23 cellular contexts compared by ENCODE assay signal in the genomic region with DNA sequence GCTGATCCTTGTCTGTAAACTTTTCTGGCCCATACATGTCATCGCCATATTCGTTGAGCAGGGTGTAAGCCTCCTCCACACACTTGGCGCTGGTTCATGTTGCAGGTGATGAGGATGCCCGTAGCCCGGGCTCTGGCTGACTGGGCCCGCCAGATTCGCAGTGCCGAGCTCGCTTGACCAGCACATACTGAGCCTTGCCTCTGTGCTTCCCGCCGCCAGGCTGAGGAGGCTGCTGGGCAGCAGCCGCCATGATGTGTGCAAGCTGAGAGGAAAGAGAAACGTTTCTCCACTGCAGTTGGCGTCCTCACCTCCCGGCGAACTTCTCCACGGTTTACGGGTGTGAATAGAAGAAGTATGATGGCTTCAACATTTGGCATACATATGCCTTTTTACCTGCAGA.
A peak's percentile ranks its signal among the peaks of the same experiment; 100 is the strongest.
DNase-seq lines count a peak whose midpoint lies in the region; ATAC-seq, FAIRE-seq and TF ChIP-seq lines count a peak whose summit lies in the region.
"Had no signal": no experiment of that assay in that cellular context is flagged by ENCODE, and none has a peak within 500 bp of the region (broad histone marks: within the 10 kb centered on the region; RNA-seq: fewer than 3 reads in every experiment).

No MANE protein-coding gene starts in this region.

- CTCF ChIA-PET in Panc1 (lab: Charles Lee), result no interaction called here
- CTCF ChIA-PET in H1 (lab: Charles Lee; ENCODE audit: partially characterized antibody), result no interaction called here

- no peak for DNase-seq in GM23338 (ENCODE audit: low spot score)
- DNase-seq in Panc1 (ENCODE audit: low read depth, low spot score), result no peak
- no peak for DNase-seq in H1 (ENCODE audit: low read depth in 1 of 2, low spot score in 2 of 2)
- peak; percentile 13 for DNase-seq in osteoblast (ENCODE audit: insufficient read length, low spot score, missing footprints)
- DNase-seq in KBM-7, result no peak
- no peak for DNase-seq in activated CD4-positive, alpha-beta T cell treated with anti-CD3 and anti-CD28 coated beads for 4 hours
- DNase-seq in ascending aorta (ENCODE audit: low spot score in 2 of 2), result no peak
- DNase-seq in left colon, result no peak
- DNase-seq: AML-193; Caco-2; Calu3; CD4-positive, alpha-beta T cell; CD8-positive, alpha-beta T cell; DMS79 treated with DMSO at 0.1 percent for 48 hours; GF-D8 had no signal

- H3F3A ChIP-seq in GM23338 (replicated peaks; ENCODE audit: low read depth), result no peaks in the 10 kb centered on the region

- ATAC-seq in GM23338 (no peak), Panc1 (no peak), left colon (no peak)
- ATAC-seq: A549; CD8-positive, alpha-beta T cell had no signal

- no peak for TF ChIP-seq POLR2A in H1 (IDR thresholded peaks at IDR 0.05; ENCODE audit: control extremely low read depth in 1 of 2, low read depth in 2 of 2, low read length in 2 of 2)

- H4K20me1 ChIP-seq in GM23338 (replicated peaks; ENCODE audit: insufficient read depth) (no peaks in the 10 kb centered on the region), H1 (replicated peaks in 1 of 2; ENCODE audit: control insufficient read depth in 1 of 2, insufficient read depth in 2 of 2, low read length in 2 of 2) (no peaks in the 10 kb centered on the region), osteoblast (ENCODE audit: insufficient read depth, low read length) (no peaks in the 10 kb centered on the region)
- H4K20me1 ChIP-seq: BLaER1 treated with 17β-estradiol and CSF1 and Interleukin-3, amounts not matched to agents 10 nM and 100 nM had no signal

- no peak overlapping the region for H2BK120ac ChIP-seq in H1 (replicated peaks; ENCODE audit: low read depth, low read length)

- H2BK20ac ChIP-seq in H1 (ENCODE audit: low read length), result no peak overlapping the region

- no peak overlapping the region for H3K18ac ChIP-seq in H1 (ENCODE audit: extremely low read depth, low read length)

- H2AK5ac ChIP-seq in H1 (ENCODE audit: low read depth, low read length), result no peak overlapping the region

- H3K79me1 ChIP-seq in H1 (ENCODE audit: low read depth, low read length), result no peaks in the 10 kb centered on the region

- in situ Hi-C loops in Panc1 (cut with HindIII; ENCODE audit: low pct_unique_long_range_greater_than_20kb, low sequenced_read_pairs) (no loop called here), KBM-7 (cut with MboI; ENCODE audit: low pct_unique_long_range_greater_than_20kb, low sequenced_read_pairs) (no loop called here)

- H3K14ac ChIP-seq in H1 (ENCODE audit: insufficient read length), result no peak overlapping the region

- H3K9me3 Mint-ChIP-seq in GM23338, result peaks cover 7% of the 10 kb centered on the region; the same call in 2 of the 3 replicates
- H3K9me3 Mint-ChIP-seq: CD4-positive, alpha-beta T cell; CD8-positive, alpha-beta T cell had no signal

- H4K8ac ChIP-seq in H1 (ENCODE audit: extremely low read depth, insufficient read depth, low read length), result no peak overlapping the region

- TF ChIP-seq CTCF in GM23338 (conservative IDR thresholded peaks at IDR 0.05; ENCODE audit: low read depth in 2 of 2) (no peak), Panc1 (IDR thresholded peaks at IDR 0.05) (no peak), H1 (IDR thresholded peaks at IDR 0.05; ENCODE audit: control extremely low read depth in 1 of 3, insufficient read depth in 1 of 3, low read depth in 1 of 3, low read length in 3 of 3) (no peak), osteoblast (IDR thresholded peaks at IDR 0.05; ENCODE audit: extremely low read depth, low read depth, low read length) (no peak), ascending aorta (IDR thresholded peaks at IDR 0.05) (no peak)

- intact Hi-C loops in Panc1 (cut with micrococcal nuclease; ENCODE audit: unreplicated experiment), result no loop called here
- intact Hi-C loops in ascending aorta (cut with DNase I), result no loop called here
- intact Hi-C loops in left colon (cut with DNase I, micrococcal nuclease), result no loop called here

- H3K4me3 Mint-ChIP-seq in GM23338, result no peak overlapping the region
- H3K4me3 Mint-ChIP-seq: B cell; CD4-positive, alpha-beta T cell; CD8-positive, alpha-beta T cell had no signal

- H3K4ac ChIP-seq in H1 (replicated peaks; ENCODE audit: insufficient read length, low read depth, low read length), result no peak overlapping the region

- no peaks in the 10 kb centered on the region for H3K23me2 ChIP-seq in H1 (ENCODE audit: low read depth, low read length)

- H3K4me3 ChIP-seq in GM23338 (no peak overlapping the region), Panc1 (ENCODE audit: low read depth in 2 of 2, low read length in 2 of 2) (no peak overlapping the region), H1 (ENCODE audit: extremely low read depth in 1 of 4, insufficient read depth in 2 of 4, low read depth in 3 of 4, low read length in 4 of 4) (no peak overlapping the region), osteoblast (ENCODE audit: insufficient read depth, low read length) (no peak overlapping the region), ascending aorta (no peak overlapping the region)
- H3K4me3 ChIP-seq: A549; BLaER1 treated with 17β-estradiol and CSF1 and Interleukin-3, amounts not matched to agents 10 nM and 100 nM had no signal

- H3K79me2 ChIP-seq in GM23338 (replicated peaks; ENCODE audit: insufficient read depth) (no peaks in the 10 kb centered on the region), H1 (ENCODE audit: control insufficient read depth in 1 of 2, insufficient read depth in 2 of 2, low read length in 2 of 2) (no peaks in the 10 kb centered on the region), osteoblast (ENCODE audit: insufficient read depth, low read length) (no peaks in the 10 kb centered on the region)

- no peak overlapping the region for H2BK5ac ChIP-seq in H1 (ENCODE audit: low read depth, low read length)

- no peak overlapping the region for H4K91ac ChIP-seq in H1 (replicated peaks; ENCODE audit: insufficient read length, low read length)

- no peaks in the 10 kb centered on the region for H3K9me2 ChIP-seq in GM23338 (ENCODE audit: insufficient read depth)

- no peak overlapping the region for H3K27ac ChIP-seq in GM23338 (ENCODE audit: low read depth)
- peak overlapping the region; percentile 55 for H3K27ac ChIP-seq in Panc1 (ENCODE audit: low read length)
- H3K27ac ChIP-seq in H1 (ENCODE audit: low read depth, low read length), result no peak overlapping the region
- no peak overlapping the region for H3K27ac ChIP-seq in osteoblast (ENCODE audit: low read depth, low read length)
- no peak overlapping the region for H3K27ac ChIP-seq in ascending aorta
- H3K27ac ChIP-seq: 22Rv1; A549; BLaER1 treated with 17β-estradiol and CSF1 and Interleukin-3, amounts not matched to agents 10 nM and 100 nM; C4-2B had no signal

- H3K36me3 Mint-ChIP-seq in GM23338 (ENCODE audit: low read depth), result no peaks in the 10 kb centered on the region
- H3K36me3 Mint-ChIP-seq: CD8-positive, alpha-beta T cell had no signal

- H3K23ac ChIP-seq in H1 (ENCODE audit: insufficient read length), result no peak overlapping the region

- peak overlapping the region; percentile 59; the same call in 1 of the 2 replicates for H2AFZ ChIP-seq in GM23338
- peak overlapping the region; percentile 76; the same call in 1 of the 2 replicates for H2AFZ ChIP-seq in H1 (ENCODE audit: low read length)
- H2AFZ ChIP-seq in osteoblast (ENCODE audit: low read length), result no peak overlapping the region

- H3K4me1 ChIP-seq in GM23338 (ENCODE audit: insufficient read depth) (no peaks in the 10 kb centered on the region), Panc1 (ENCODE audit: control insufficient read depth, insufficient read depth, low read length) (peaks cover 8% of the 10 kb centered on the region; the same call in 1 of the 2 replicates), H1 (replicated peaks in 1 of 4; ENCODE audit: control insufficient read depth in 3 of 4, insufficient read depth in 4 of 4, low read length in 3 of 4) (no peaks in the 10 kb centered on the region), osteoblast (ENCODE audit: insufficient read depth, low read length) (no peaks in the 10 kb centered on the region), ascending aorta (peaks cover 3 to 27% of the 10 kb centered on the region in 2 donors)
- H3K4me1 ChIP-seq: A549; BLaER1 treated with 17β-estradiol and CSF1 and Interleukin-3, amounts not matched to agents 10 nM and 100 nM; Caco-2 had no signal

- peaks cover 4% of the 10 kb centered on the region; the same call in 1 of the 3 replicates for H3K4me1 Mint-ChIP-seq in GM23338
- H3K4me1 Mint-ChIP-seq: B cell had no signal

- no peak overlapping the region for H4K5ac ChIP-seq in H1 (ENCODE audit: insufficient read length, low read depth, low read length)

- no peak overlapping the region for H2BK12ac ChIP-seq in H1 (ENCODE audit: low read depth, low read length)

- no peak overlapping the region for H3K27ac Mint-ChIP-seq in GM23338
- H3K27ac Mint-ChIP-seq: B cell; CD4-positive, alpha-beta T cell; CD8-positive, alpha-beta T cell had no signal

- no peak for TF ChIP-seq RAD21 in H1 (IDR thresholded peaks at IDR 0.05 in 1 of 2, conservative IDR thresholded peaks at IDR 0.05 in 1 of 2; ENCODE audit: low read depth in 2 of 2, low read length in 2 of 2)

- H2BK15ac ChIP-seq in H1 (ENCODE audit: low read length), result no peak overlapping the region

- H3K36me3 ChIP-seq in GM23338 (ENCODE audit: insufficient read depth), result no peaks in the 10 kb centered on the region
- no peaks in the 10 kb centered on the region for H3K36me3 ChIP-seq in Panc1 (ENCODE audit: control insufficient read depth, insufficient read depth, low read length)
- no peaks in the 10 kb centered on the region for H3K36me3 ChIP-seq in H1 (ENCODE audit: control insufficient read depth in 2 of 4, insufficient read depth in 4 of 4, low read length in 3 of 4)
- no peaks in the 10 kb centered on the region for H3K36me3 ChIP-seq in osteoblast (ENCODE audit: insufficient read depth, low read length)
- no peaks in the 10 kb centered on the region for H3K36me3 ChIP-seq in ascending aorta
- H3K36me3 ChIP-seq: BLaER1 treated with 17β-estradiol and CSF1 and Interleukin-3, amounts not matched to agents 10 nM and 100 nM had no signal

- no peak for FAIRE-seq in H1 (lab: Jason Lieb, UNC)
- FAIRE-seq: A549, D721Med, GM12891, GM19239 had no signal

- H3K27me3 ChIP-seq in GM23338 (ENCODE audit: insufficient read depth) (no peaks in the 10 kb centered on the region), Panc1 (ENCODE audit: control insufficient read depth, insufficient read depth, low read length) (no peaks in the 10 kb centered on the region), H1 (replicated peaks in 1 of 4; ENCODE audit: control insufficient read depth in 3 of 4, extremely low read depth in 1 of 4, insufficient read depth in 3 of 4, low read length in 3 of 4) (no peaks in the 10 kb centered on the region; a peak in 1 of 7 replicates), osteoblast (ENCODE audit: insufficient read depth, low read length) (no peaks in the 10 kb centered on the region), ascending aorta (no peaks in the 10 kb centered on the region)
- H3K27me3 ChIP-seq: BLaER1 treated with 17β-estradiol and CSF1 and Interleukin-3, amounts not matched to agents 10 nM and 100 nM had no signal

- BruUV-seq in Panc1 (replicated peaks; lab: Mats Ljungman, UMichigan), result no TSS peak

- WGBS in H1 (ENCODE audit: extremely low coverage in 1 of 2, insufficient coverage in 1 of 2, insufficient read length in 1 of 2, insufficient replicate concordance in 2 of 2, low coverage in 1 of 2, low lambda C conversion rate in 2 of 2, missing lambda C conversion rate in 1 of 2), 2 experiments, result 78% methylated on average over 18 of the region's 18 CpGs; no CpG with 5 or more reads in 1 of the 2 experiments

- H3K9ac ChIP-seq in H1 (replicated peaks in 1 of 4; ENCODE audit: extremely low read depth in 1 of 4, low read depth in 3 of 4, low read length in 3 of 4), result no peak overlapping the region
- H3K9ac ChIP-seq: BLaER1 treated with 17β-estradiol and CSF1 and Interleukin-3, amounts not matched to agents 10 nM and 100 nM had no signal

- POLR2A ChIA-PET in Panc1 (lab: Charles Lee) (no interaction called here), H1 (lab: Charles Lee; ENCODE audit: partially characterized antibody) (no interaction called here)

- H3K4me2 ChIP-seq in GM23338 (no peak overlapping the region), H1 (ENCODE audit: insufficient read depth in 1 of 2, low read depth in 2 of 2, low read length in 2 of 2) (no peak overlapping the region), osteoblast (ENCODE audit: insufficient read depth, low read length) (no peak overlapping the region)
- H3K4me2 ChIP-seq: A549; BLaER1 treated with 17β-estradiol and CSF1 and Interleukin-3, amounts not matched to agents 10 nM and 100 nM had no signal

- no peaks in the 10 kb centered on the region for H3K27me3 Mint-ChIP-seq in GM23338 (ENCODE audit: insufficient read depth, low read depth, poor library complexity)
- H3K27me3 Mint-ChIP-seq: CD4-positive, alpha-beta T cell had no signal

- no peaks in the 10 kb centered on the region for H3K9me3 ChIP-seq in Panc1 (ENCODE audit: control insufficient read depth, insufficient read depth, low read depth, low read length)
- H3K9me3 ChIP-seq in H1 (ENCODE audit: insufficient read depth in 2 of 2, low read depth in 1 of 2, low read length in 1 of 2), result 0 out of 4 replicates have a peak, but pooled peaks cover 0 to 3% of the 10 kb centered on the region in 2 experiments
- H3K9me3 ChIP-seq in osteoblast (ENCODE audit: low read depth, low read length), result no peaks in the 10 kb centered on the region
- no peaks in the 10 kb centered on the region for H3K9me3 ChIP-seq in ascending aorta
- H3K9me3 ChIP-seq: A549, Caco-2 had no signal

- no peak for TF ChIP-seq EP300 in H1 (IDR thresholded peaks at IDR 0.05; ENCODE audit: borderline replicate concordance in 1 of 2, low read depth in 2 of 2, low read length in 2 of 2)

- no peak overlapping the region for H3K56ac ChIP-seq in H1 (replicated peaks; ENCODE audit: insufficient read length, low read depth, low read length)
